ENCODE assay signal across 30 cellular contexts in the genomic region with DNA sequence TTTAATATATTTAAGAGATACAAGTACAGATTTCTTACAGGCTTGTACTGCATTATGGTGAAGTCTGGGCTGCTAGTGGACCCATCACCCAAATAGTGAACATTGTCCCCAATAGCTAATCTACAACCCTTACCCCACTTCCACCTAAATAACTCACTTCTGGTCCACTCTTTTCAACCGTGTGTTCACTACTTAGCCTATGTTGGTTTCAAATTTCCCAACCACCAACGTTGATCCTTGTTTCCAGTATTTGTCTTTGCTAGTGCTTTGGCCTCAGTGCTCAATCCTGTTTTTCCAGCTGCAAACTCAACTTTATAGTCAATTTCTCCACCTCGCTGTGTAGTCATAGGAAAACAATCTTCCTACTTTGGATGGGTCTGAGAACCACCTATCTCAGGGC.
"Had no signal": no experiment of that assay in that cellular context is flagged by ENCODE, and none has a peak within 500 bp of the region (broad histone marks: within the 10 kb centered on the region; RNA-seq: fewer than 3 reads in every experiment).

No MANE protein-coding gene starts in this region.

- H3K4me3 ChIP-seq: adrenal gland, body of pancreas, breast epithelium, K562 had no signal

- H3K36me3 ChIP-seq: adrenal gland, breast epithelium, WERI-Rb-1 had no signal

- H3K27me3 Mint-ChIP-seq: activated CD4-positive, alpha-beta T cell treated with anti-CD3 and anti-CD28 coated beads, Interleukin-2, amount 10 ng/mL, durations not matched to agents 24 days and 14 days; activated CD8-positive, alpha-beta T cell treated with anti-CD3 and anti-CD28 coated beads for 36 hours; activated T-helper 17 cell treated with anti-CD3 and anti-CD28 coated beads, Interleukin-2, amount 50 U/mL, for 72 hours had no signal

- H3K27ac Mint-ChIP-seq: activated CD4-positive, alpha-beta T cell treated with anti-CD3 and anti-CD28 coated beads, Interleukin-2, amount 10 ng/mL, durations not matched to agents 24 days and 14 days; activated CD8-positive, alpha-beta T cell treated with anti-CD3 and anti-CD28 coated beads for 36 hours; activated T-cell treated with anti-CD3 and anti-CD28 coated beads, Interleukin-2, amount 50 U/mL, for 72 hours; activated T-helper 17 cell treated with anti-CD3 and anti-CD28 coated beads, Interleukin-2, amount 50 U/mL, for 72 hours had no signal

- H3K9me3 Mint-ChIP-seq: activated CD4-positive, alpha-beta T cell treated with anti-CD3 and anti-CD28 coated beads, Interleukin-2, amount 10 ng/mL, durations not matched to agents 24 days and 14 days; activated CD8-positive, alpha-beta T cell treated with anti-CD3 and anti-CD28 coated beads for 36 hours; activated T-cell treated with anti-CD3 and anti-CD28 coated beads, Interleukin-2, amount 50 U/mL, for 72 hours; activated T-helper 17 cell treated with anti-CD3 and anti-CD28 coated beads, Interleukin-2, amount 50 U/mL, for 72 hours had no signal

- DNase-seq: activated CD4-positive, alpha-beta T cell treated with anti-CD3 and anti-CD28 coated beads for 1 hour; activated CD4-positive, alpha-beta T cell treated with anti-CD3 and anti-CD28 coated beads, Interleukin-2, amount 10 ng/mL, durations not matched to agents 24 days and 14 days; activated CD4-positive, alpha-beta T cell treated with anti-CD3 and anti-CD28 coated beads, Interleukin-2, amount 50 U/mL, for 4 hours; activated CD4-positive, CD25-positive, alpha-beta regulatory T cell; activated CD8-positive, alpha-beta T cell treated with anti-CD3 and anti-CD28 coated beads for 36 hours; activated effector memory CD4-positive, alpha-beta T cell treated with anti-CD3 and anti-CD28 coated beads, Interleukin-2, amount 50 U/mL, for 16 hours; activated naive CD4-positive, alpha-beta T cell; activated naive CD4-positive, alpha-beta T cell treated with anti-CD3 and anti-CD28 coated beads, Interleukin-2, amount 50 U/mL, for 16 hours; activated T-cell treated with anti-CD3 and anti-CD28 coated beads, Interleukin-2, amount 50 U/mL, for 1 hour; activated T-cell treated with anti-CD3 and anti-CD28 coated beads, Interleukin-2, amount 50 U/mL, for 72 hours; adrenal gland; body of pancreas; cerebellar nuclear complex; NCI-H1105; NCI-H1417 treated with DMSO at 0.1 percent for 48 hours; NCI-H187 treated with DMSO at 0.1 percent for 48 hours; NCI-H2081; NCI-H226; NCI-H446 treated with DMSO at 0.1 percent for 48 hours; NCI-H526; NCI-H748 treated with DMSO at 0.1 percent for 48 hours; NK-92 treated with Interleukin-12 subunit alpha and Interleukin-12 subunit beta, amount 100 ng/mL, for 24 hours; Right ventricle myocardium superior; SW 1271; T-helper 1 cell; T1000; WERI-Rb-1 had no signal

- H3K27me3 ChIP-seq: adrenal gland, body of pancreas, breast epithelium had no signal

- H3K9me3 ChIP-seq: adrenal gland, body of pancreas, breast epithelium had no signal

- ATAC-seq: activated CD8-positive, alpha-beta T cell treated with anti-CD3 and anti-CD28 coated beads for 36 hours; activated T-cell treated with anti-CD3 and anti-CD28 coated beads, Interleukin-2, amount 50 U/mL, for 72 hours; activated T-helper 17 cell treated with anti-CD3 and anti-CD28 coated beads, Interleukin-2, amount 50 U/mL, for 72 hours; body of pancreas; K562 had no signal

- H3K4me3 Mint-ChIP-seq: activated CD4-positive, alpha-beta T cell treated with anti-CD3 and anti-CD28 coated beads, Interleukin-2, amount 10 ng/mL, durations not matched to agents 24 days and 14 days; activated CD8-positive, alpha-beta T cell treated with anti-CD3 and anti-CD28 coated beads for 36 hours; activated T-cell treated with anti-CD3 and anti-CD28 coated beads, Interleukin-2, amount 50 U/mL, for 72 hours; activated T-helper 17 cell treated with anti-CD3 and anti-CD28 coated beads, Interleukin-2, amount 50 U/mL, for 72 hours had no signal

- H3K27ac ChIP-seq: adrenal gland, body of pancreas, breast epithelium, WERI-Rb-1 had no signal

- H3K4me1 ChIP-seq: adrenal gland, body of pancreas, breast epithelium had no signal
